Comparison of ENCODE assay signal across 8 cellular contexts in genomic region chr1:96722161-96722908, GRCh38. TPM values are rescaled to one million over a fixed set of nuclear protein-coding genes. Genes with fewer than 3 reads are reported as not detected.
A peak's percentile ranks its signal among the peaks of the same experiment; 100 is the strongest.
DNase-seq lines count a peak whose midpoint lies in the region; ATAC-seq and TF ChIP-seq lines count a peak whose summit lies in the region.

No MANE protein-coding gene starts in this region.

- H3K27me3 Mint-ChIP-seq in natural killer cell (ENCODE audit: low read depth in 2 of 2): peaks cover 0 to 7% of the 10 kb centered on the region in 2 donors

- no peaks in the 10 kb centered on the region for H3K27me3 ChIP-seq in BLaER1 treated with 17β-estradiol and CSF1 and Interleukin-3, amounts not matched to agents 10 nM and 100 nM
- H3K27me3 ChIP-seq in tibial nerve: no peaks in the 10 kb centered on the region

- peak overlapping the region; percentile 93 to 99 (median 97) for H3K9ac ChIP-seq in BLaER1 treated with 17β-estradiol and CSF1 and Interleukin-3, amounts not matched to agents 10 nM and 100 nM

- H3K4me1 Mint-ChIP-seq in natural killer cell: peaks cover 25 to 33% of the 10 kb centered on the region in 2 donors

- H3K4me1 ChIP-seq in BLaER1 treated with 17β-estradiol and CSF1 and Interleukin-3, amounts not matched to agents 10 nM and 100 nM: peaks cover 12 to 22% (median 19%) of the 10 kb centered on the region in 10 experiments; a peak in 19 of 20 replicates
- H3K4me1 ChIP-seq in tibial nerve: peaks cover 0 to 30% (median 8%) of the 10 kb centered on the region in 4 donors

- ATAC-seq in GM18868 (IDR thresholded peaks at IDR 0.05; ENCODE audit: unreplicated experiment) (peak; percentile 54), HG03103 (IDR thresholded peaks at IDR 0.05; ENCODE audit: low read depth, unreplicated experiment) (peak; percentile 35), natural killer cell (peak; percentile 53 to 63 (median 54))

- peak overlapping the region; percentile 98 for H3K4me3 Mint-ChIP-seq in natural killer cell

- H4K20me1 ChIP-seq in BLaER1 treated with 17β-estradiol and CSF1 and Interleukin-3, amounts not matched to agents 10 nM and 100 nM: peaks cover 0 to 31% (median 4%) of the 10 kb centered on the region in 11 experiments; a peak in 11 of 22 replicates

- DNase-seq in NCI-H2227 treated with DMSO at 0.1 percent for 48 hours (lab: John Stamatoyannopoulos, UW) (peak; percentile 46), activated T-helper 1 cell treated with Interleukin-2 at 50 U/mL for 16 hours (ENCODE audit: low read depth) (peak; percentile 17), fibroblast of the aortic adventitia (ENCODE audit: low read depth) (peak; percentile 63), natural killer cell (no peak), tibial nerve (ENCODE audit: low spot score in 2 of 2) (peak; percentile 38 to 55)

- intact Hi-C loops in natural killer cell (cut with micrococcal nuclease): no loop called here

- peaks cover 23 to 40% (median 33%) of the 10 kb centered on the region in 11 experiments for H3K36me3 ChIP-seq in BLaER1 treated with 17β-estradiol and CSF1 and Interleukin-3, amounts not matched to agents 10 nM and 100 nM
- H3K36me3 ChIP-seq in tibial nerve: peaks cover 0 to 33% (median 0%) of the 10 kb centered on the region in 3 donors

- TF ChIP-seq CTCF in fibroblast of the aortic adventitia (IDR thresholded peaks at IDR 0.05; ENCODE audit: insufficient read depth, low read length): no peak
- no peak for TF ChIP-seq CTCF in natural killer cell (IDR thresholded peaks at IDR 0.05)
- no peak for TF ChIP-seq CTCF in tibial nerve (IDR thresholded peaks at IDR 0.05)

- H3K27ac ChIP-seq in BLaER1 treated with 17β-estradiol and CSF1 and Interleukin-3, amounts not matched to agents 10 nM and 100 nM: peak overlapping the region; percentile 87 to 98 (median 94)
- H3K27ac ChIP-seq in tibial nerve: peak overlapping the region; percentile 95 to 99 (median 96)

- H3K36me3 Mint-ChIP-seq in natural killer cell: no peaks in the 10 kb centered on the region

- H3K4me3 ChIP-seq in BLaER1 treated with 17β-estradiol and CSF1 and Interleukin-3, amounts not matched to agents 10 nM and 100 nM: peak overlapping the region; percentile 86 to 98 (median 94)
- H3K4me3 ChIP-seq in fibroblast of the aortic adventitia (ENCODE audit: low read depth, low read length) (peak overlapping the region; percentile 94), tibial nerve (peak overlapping the region; percentile 78 to 99 (median 90))

- no peak for TF ChIP-seq POLR2A in tibial nerve (IDR thresholded peaks at IDR 0.05)

- peak overlapping the region; percentile 74 to 99 (median 86) for H3K4me2 ChIP-seq in BLaER1 treated with 17β-estradiol and CSF1 and Interleukin-3, amounts not matched to agents 10 nM and 100 nM

- H3K9me3 ChIP-seq in BLaER1 treated with 17β-estradiol and CSF1 and Interleukin-3, amounts not matched to agents 10 nM and 100 nM (replicated peaks in 1 of 11): peaks cover 7 to 24% (median 16%) of the 10 kb centered on the region in 11 experiments; a peak in 14 of 22 replicates
- H3K9me3 ChIP-seq in tibial nerve: no peaks in the 10 kb centered on the region

- no peaks in the 10 kb centered on the region for H3K9me3 Mint-ChIP-seq in natural killer cell

- H3K27ac Mint-ChIP-seq in natural killer cell: peak overlapping the region; percentile 89 to 91

- WGBS in tibial nerve, 2 donors: 0 to 1% methylated on average over 22 to 29 of the region's 29 CpGs

- peak in 1 of 2 donors; percentile 16 for TF ChIP-seq EP300 in tibial nerve (IDR thresholded peaks at IDR 0.05)

RNA-seq across cellular contexts. Expression of gene PTBP2, which starts 0.8 kb away (rescaled TPM):
- total RNA-seq in fibroblast of the aortic adventitia (ENCODE audit: low replicate concordance) (41.7 and 58.9 TPM in 2 replicates), natural killer cell (10 to 100 TPM; 29.1 to 33.2 (median 33.1) TPM), tibial nerve (10 to 100 TPM; 42.0 to 90.2 (median 51.2) TPM)
